ENCODE assay signal across 24 cellular contexts in the genomic region with DNA sequence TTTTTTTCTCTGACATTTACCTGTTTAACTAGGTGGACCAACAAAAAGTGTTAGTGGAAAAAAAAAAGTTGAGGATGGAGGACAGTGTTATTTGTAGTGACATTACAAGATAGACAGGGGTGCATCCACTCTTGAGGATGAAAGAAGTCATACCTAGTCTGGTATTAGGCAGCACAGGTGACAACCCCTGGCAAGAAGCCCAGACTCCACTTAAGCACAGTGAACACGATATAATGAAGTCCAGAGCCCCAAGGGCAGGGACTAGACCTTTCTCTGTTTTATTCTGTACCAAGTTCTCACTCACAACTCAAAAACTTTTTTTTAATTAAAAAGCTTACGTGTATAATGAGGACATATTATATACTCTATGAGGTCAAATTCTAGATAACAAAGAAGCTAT.
DNase-seq lines count a peak whose midpoint lies in the region; ATAC-seq and TF ChIP-seq lines count a peak whose summit lies in the region.
"Had no signal": no experiment of that assay in that cellular context is flagged by ENCODE, and none has a peak within 500 bp of the region (broad histone marks: within the 10 kb centered on the region; RNA-seq: fewer than 3 reads in every experiment).

No MANE protein-coding gene starts in this region.

- intact Hi-C loops in body of pancreas (cut with DNase I) = no loop called here

- no peaks in the 10 kb centered on the region for H3K27me3 ChIP-seq in body of pancreas
- H3K27me3 ChIP-seq: sigmoid colon had no signal

- DNase-seq in NCI-H1436 (lab: John Stamatoyannopoulos, UW) (peak; percentile 10), NCI-H1436 treated with DMSO at 0.1 percent for 48 hours (lab: John Stamatoyannopoulos, UW) (no peak), NCI-H1417 treated with DMSO at 0.1 percent for 48 hours (lab: John Stamatoyannopoulos, UW) (peak; percentile 31), NCI-H524 (lab: John Stamatoyannopoulos, UW) (peak; percentile 21 to 61), body of pancreas (peak in 3 of 4 donors; percentile 20 to 52 (median 37)), NCI-H1694 treated with DMSO at 0.1 percent for 48 hours (lab: John Stamatoyannopoulos, UW) (no peak), UCSD-AML1 (lab: John Stamatoyannopoulos, UW; ENCODE audit: unreplicated experiment) (no peak)
- DNase-seq: 8988T; activated CD4-positive, alpha-beta memory T cell treated with anti-CD3 and anti-CD28 coated beads, Interleukin-2, amount 10 ng/mL, durations not matched to agents 7 days and 5 days; activated CD4-positive, CD25-positive, alpha-beta regulatory T cell; activated effector memory CD4-positive, alpha-beta T cell treated with anti-CD3 and anti-CD28 coated beads, Interleukin-2, amount 50 U/mL, for 16 hours; activated T-cell treated with anti-CD3 and anti-CD28 coated beads for 4 hours; effector CD4-positive, alpha-beta T cell; erythroblast; foreskin fibroblast; hippocampal formation; IMR-90; sigmoid colon; stimulated activated CD4-positive, alpha-beta T cell treated with anti-CD3 and anti-CD28 coated beads, Interleukin-15, amount 100 ng/mL, for 24 hours; stimulated activated CD8-positive, alpha-beta memory T cell treated with anti-CD3 and anti-CD28 coated beads, Interleukin-4, amount 100 ng/mL, for 48 hours; T1000 had no signal

- no peaks in the 10 kb centered on the region for H3K4me1 ChIP-seq in body of pancreas
- H3K4me1 ChIP-seq: parathyroid adenoma, sigmoid colon had no signal

- H3K9me3 ChIP-seq in body of pancreas = no peaks in the 10 kb centered on the region
- H3K9me3 ChIP-seq: sigmoid colon had no signal

- no peak overlapping the region for H3K4me3 ChIP-seq in body of pancreas
- H3K4me3 ChIP-seq: GM23338, sigmoid colon had no signal

- TF ChIP-seq POLR2A in body of pancreas (IDR thresholded peaks at IDR 0.05) = no peak

- WGBS in body of pancreas, 2 donors = 2 to 19% methylated on average over 2 of the region's 2 CpGs

- no peak for TF ChIP-seq CTCF in body of pancreas (IDR thresholded peaks at IDR 0.05)

- H3K36me3 ChIP-seq in body of pancreas (replicated peaks in 1 of 2; ENCODE audit: insufficient read depth in 1 of 2, low read depth in 2 of 2) = no peaks in the 10 kb centered on the region
- H3K36me3 ChIP-seq: sigmoid colon had no signal

- no peak overlapping the region for H3K27ac ChIP-seq in body of pancreas
- H3K27ac ChIP-seq: parathyroid adenoma, sigmoid colon had no signal

- ATAC-seq in body of pancreas = no peak
- no peak for ATAC-seq in GM18502 (IDR thresholded peaks at IDR 0.05; ENCODE audit: poor library complexity, unreplicated experiment)
- ATAC-seq: GM23338 had no signal

Comparison
In these comparisons a context has a peak if more than half of its experiments do, and no peak if none do; other contexts are left out.
1. DNase-seq: peak in NCI-H1436 (single experiment), NCI-H1417 treated with DMSO at 0.1 percent for 48 hours (single experiment), NCI-H524 (2 of 2) and body of pancreas (3 of 4); none in NCI-H1436 treated with DMSO at 0.1 percent for 48 hours (single experiment), NCI-H1694 treated with DMSO at 0.1 percent for 48 hours (single experiment) and UCSD-AML1 (single experiment).